ENCODE assay signal across 1 cellular context in genomic region chr19:11346104-11346940, GRCh38.
TF ChIP-seq lines count a peak whose summit lies in the region.

Gene CCDC159, plus strand, starts transcription at chr19:11346519. Its CDS starts 88 bp downstream, at chr19:11346607.
Gene TMEM205, minus strand, starts transcription at chr19:11346268. Its CDS starts 649 bp downstream, at chr19:11345619.

TF ChIP-seq in GM12878, 131 proteins besides CTCF, POLR2A, EP300 and RAD21 (continued from another document):
- TF ChIP-seq BHLHE40 (IDR thresholded peaks at IDR 0.05; ENCODE audit: borderline replicate concordance in 1 of 2, low read depth in 2 of 2, low read length in 1 of 2) (no peak), TAF1 (IDR thresholded peaks at IDR 0.05; ENCODE audit: borderline replicate concordance, low read depth, low read length) (peak; percentile 51; the same call in 1 of the 2 replicates), HSF1 (IDR thresholded peaks at IDR 0.05; ENCODE audit: low read depth, low read length) (no peak), HDGF (IDR thresholded peaks at IDR 0.05) (no peak), KAT2A (conservative IDR thresholded peaks at IDR 0.05; ENCODE audit: control insufficient read depth, low read depth, low read length) (no peak), NRF1 (conservative IDR thresholded peaks at IDR 0.05; ENCODE audit: low read depth, low read length) (no peak), EZH2 (IDR thresholded peaks at IDR 0.05; ENCODE audit: borderline replicate concordance, control insufficient read depth, low read depth, low read length) (no peak), PAX8 (IDR thresholded peaks at IDR 0.05) (no peak), USF1 (IDR thresholded peaks at IDR 0.05; ENCODE audit: borderline replicate concordance, extremely low read length, insufficient read depth, low read depth, low read length) (no peak)
